10 cellular contexts compared by ENCODE assay signal in genomic region chr18:58288922-58289797, GRCh38.
DNase-seq lines count a peak whose midpoint lies in the region; TF ChIP-seq lines count a peak whose summit lies in the region.
"Had no signal": no experiment of that assay in that cellular context is flagged by ENCODE, and none has a peak within 500 bp of the region (broad histone marks: within the 10 kb centered on the region; RNA-seq: fewer than 3 reads in every experiment).

No MANE protein-coding gene starts in this region.

- H3K27ac Mint-ChIP-seq in Calu3 (ENCODE audit: unreplicated experiment): peak overlapping the region; percentile 69
- no peak overlapping the region for H3K27ac Mint-ChIP-seq in CD14-positive monocyte
- H3K27ac Mint-ChIP-seq in Caco-2 (ENCODE audit: unreplicated experiment): no peak overlapping the region
- H3K27ac Mint-ChIP-seq: activated naive CD4-positive, alpha-beta T cell treated with anti-CD3 and anti-CD28 coated beads, Interleukin-2, amount 50 U/mL, for 24 hours had no signal

- BruUV-seq in Calu3 (replicated peaks; lab: Mats Ljungman, UMichigan) (no TSS peak), Caco-2 (replicated peaks; lab: Mats Ljungman, UMichigan) (no TSS peak)

- intact Hi-C loops in Calu3 (cut with micrococcal nuclease; ENCODE audit: unreplicated experiment): loop anchor here (5.0 kb wide), 1 partner anchor 33 kb away; no protein-coding TSS in a partner anchor
- intact Hi-C loops in CD14-positive monocyte (cut with micrococcal nuclease): no loop called here
- intact Hi-C loops in Caco-2 (cut with micrococcal nuclease; ENCODE audit: unreplicated experiment): no loop called here

- H3K36me3 Mint-ChIP-seq in Calu3 (ENCODE audit: insufficient read depth, unreplicated experiment) (peaks cover 42% of the 10 kb centered on the region), CD14-positive monocyte (no peaks in the 10 kb centered on the region), Caco-2 (ENCODE audit: insufficient read depth, unreplicated experiment) (peaks cover 3% of the 10 kb centered on the region)

- POLR2A ChIA-PET in Caco-2 (lab: Charles Lee): no interaction called here

- H3K9me3 Mint-ChIP-seq in Calu3 (ENCODE audit: low read depth, unreplicated experiment) (no peaks in the 10 kb centered on the region), CD14-positive monocyte (peaks cover 0 to 2% (median 0%) of the 10 kb centered on the region in 7 donors), Caco-2 (ENCODE audit: unreplicated experiment) (no peaks in the 10 kb centered on the region)
- H3K9me3 Mint-ChIP-seq: activated naive CD4-positive, alpha-beta T cell treated with anti-CD3 and anti-CD28 coated beads, Interleukin-2, amount 50 U/mL, for 24 hours had no signal

- H3K4me3 ChIP-seq in epithelial cell of esophagus (ENCODE audit: low read length) (no peak overlapping the region), Caco-2 (ENCODE audit: low read depth, low read length) (no peak overlapping the region)
- H3K4me3 ChIP-seq: skin epidermis had no signal

- TF ChIP-seq CTCF in Calu3 (IDR thresholded peaks at IDR 0.05; ENCODE audit: unreplicated experiment): no peak
- TF ChIP-seq CTCF in GM20000 (IDR thresholded peaks at IDR 0.05; ENCODE audit: extremely low read depth, missing control alignments): no peak
- TF ChIP-seq CTCF in epithelial cell of esophagus (IDR thresholded peaks at IDR 0.05; ENCODE audit: insufficient read depth, low read depth, low read length, missing control alignments): no peak
- TF ChIP-seq CTCF in CD14-positive monocyte (IDR thresholded peaks at IDR 0.05): no peak
- no peak for TF ChIP-seq CTCF in Caco-2 (IDR thresholded peaks at IDR 0.05; ENCODE audit: insufficient read depth in 1 of 2, low read depth in 1 of 2, low read length in 1 of 2, severe bottlenecking in 1 of 2, unreplicated experiment in 1 of 2)

- H3K4me1 ChIP-seq in Caco-2: peaks cover 35% of the 10 kb centered on the region

- H3K4me1 Mint-ChIP-seq in Calu3 (ENCODE audit: low read depth, unreplicated experiment): peaks cover 86% of the 10 kb centered on the region
- H3K4me1 Mint-ChIP-seq in CD14-positive monocyte: no peaks in the 10 kb centered on the region
- peaks cover 16% of the 10 kb centered on the region for H3K4me1 Mint-ChIP-seq in Caco-2 (ENCODE audit: low read depth, unreplicated experiment)
- H3K4me1 Mint-ChIP-seq: activated naive CD4-positive, alpha-beta T cell treated with anti-CD3 and anti-CD28 coated beads, Interleukin-2, amount 50 U/mL, for 24 hours had no signal

- H3K27me3 ChIP-seq in Caco-2 (replicated peaks; ENCODE audit: control insufficient read depth, insufficient read depth, low read length): no peaks in the 10 kb centered on the region

- H3K4me3 Mint-ChIP-seq in Calu3 (ENCODE audit: low read depth, unreplicated experiment): peak overlapping the region; percentile 18
- no peak overlapping the region for H3K4me3 Mint-ChIP-seq in CD14-positive monocyte
- H3K4me3 Mint-ChIP-seq in Caco-2 (ENCODE audit: unreplicated experiment): no peak overlapping the region
- H3K4me3 Mint-ChIP-seq: activated naive CD4-positive, alpha-beta T cell treated with anti-CD3 and anti-CD28 coated beads, Interleukin-2, amount 50 U/mL, for 24 hours had no signal

- no peaks in the 10 kb centered on the region for H3K27me3 Mint-ChIP-seq in Calu3 (ENCODE audit: unreplicated experiment)
- peaks cover 2 to 4% (median 3%) of the 10 kb centered on the region in 3 donors for H3K27me3 Mint-ChIP-seq in CD14-positive monocyte (ENCODE audit: low read depth in 3 of 3)
- no peaks in the 10 kb centered on the region for H3K27me3 Mint-ChIP-seq in Caco-2 (ENCODE audit: insufficient read depth, unreplicated experiment)
- H3K27me3 Mint-ChIP-seq: activated naive CD4-positive, alpha-beta T cell treated with anti-CD3 and anti-CD28 coated beads, Interleukin-2, amount 50 U/mL, for 24 hours had no signal

- DNase-seq in Calu3 (peak; percentile 56), GM20000 (ENCODE audit: low spot score) (peak; percentile 52), HK-2 (ENCODE audit: unreplicated experiment) (peak; percentile 39), epithelial cell of esophagus (ENCODE audit: low read depth) (peak; percentile 88), CD14-positive monocyte (ENCODE audit: low spot score) (no peak), Caco-2 (no peak), NCI-H748 (lab: John Stamatoyannopoulos, UW; ENCODE audit: unreplicated experiment) (no peak), OCI-M1 (lab: John Stamatoyannopoulos, UW) (no peak)

- H3K9me3 ChIP-seq in Caco-2: no peaks in the 10 kb centered on the region

- CTCF ChIA-PET in Calu3 (lab: Charles Lee) (interaction anchor here (1.0 to 1.2 kb wide), 4 partner anchors 25 to 153 kb away, joined by 3 to 4 read pairs (median 3); no protein-coding TSS in a partner anchor), Caco-2 (lab: Charles Lee) (no interaction called here)

- H3K36me3 ChIP-seq in Caco-2 (ENCODE audit: control insufficient read depth, insufficient read depth, low read length): no peaks in the 10 kb centered on the region

Comparison
In these comparisons a context has a peak if more than half of its experiments do, and no peak if none do; other contexts are left out.
1. DNase-seq: peak in Calu3 (single experiment), GM20000 (single experiment), HK-2 (single experiment) and epithelial cell of esophagus (single experiment); none in CD14-positive monocyte (single experiment), Caco-2 (0 of 2), NCI-H748 (single experiment) and OCI-M1 (single experiment).